8 cellular contexts compared by ENCODE assay signal in genomic region chr22:35839811-35840739, GRCh38.
A peak's percentile ranks its signal among the peaks of the same experiment; 100 is the strongest.
DNase-seq lines count a peak whose midpoint lies in the region; ATAC-seq and TF ChIP-seq lines count a peak whose summit lies in the region.

No MANE protein-coding gene starts in this region.

- peak; percentile 96 for DNase-seq in GM04504 (ENCODE audit: low read depth)
- DNase-seq in NCI-H2029 treated with DMSO at 0.1 percent for 48 hours (lab: John Stamatoyannopoulos, UW), result peak; percentile 73
- DNase-seq in globus pallidus (ENCODE audit: low spot score), result peak; percentile 61
- DNase-seq in non-pigmented ciliary epithelial cell (ENCODE audit: low read depth), result peak; percentile 94
- no peak for DNase-seq in stimulated activated CD4-positive, alpha-beta T cell treated with anti-CD3 and anti-CD28 coated beads, Interleukin-2, amount 100 ng/mL, for 24 hours

- ATAC-seq in activated T-helper 17 cell treated with anti-CD3 and anti-CD28 coated beads, Interleukin-2, amount 50 U/mL, for 72 hours (replicated peaks), result no peak
- ATAC-seq in GM19328 (IDR thresholded peaks at IDR 0.05; ENCODE audit: unreplicated experiment), result no peak

- no peak overlapping the region for H3K4me3 Mint-ChIP-seq in activated T-helper 17 cell treated with anti-CD3 and anti-CD28 coated beads, Interleukin-2, amount 50 U/mL, for 72 hours

- H3K4me1 Mint-ChIP-seq in activated T-helper 17 cell treated with anti-CD3 and anti-CD28 coated beads, Interleukin-2, amount 50 U/mL, for 72 hours, result peaks cover 13% of the 10 kb centered on the region

- no peak overlapping the region for H3K27ac Mint-ChIP-seq in activated T-helper 17 cell treated with anti-CD3 and anti-CD28 coated beads, Interleukin-2, amount 50 U/mL, for 72 hours

- H3K27ac ChIP-seq in VCaP, result peak overlapping the region; percentile 87

- no peaks in the 10 kb centered on the region for H3K36me3 Mint-ChIP-seq in activated T-helper 17 cell treated with anti-CD3 and anti-CD28 coated beads, Interleukin-2, amount 50 U/mL, for 72 hours (ENCODE audit: low read depth)

- H3K27me3 Mint-ChIP-seq in activated T-helper 17 cell treated with anti-CD3 and anti-CD28 coated beads, Interleukin-2, amount 50 U/mL, for 72 hours, result peaks cover 17% of the 10 kb centered on the region

- H3K9me3 Mint-ChIP-seq in activated T-helper 17 cell treated with anti-CD3 and anti-CD28 coated beads, Interleukin-2, amount 50 U/mL, for 72 hours, result no peaks in the 10 kb centered on the region

- TF ChIP-seq CTCF in VCaP (conservative IDR thresholded peaks at IDR 0.05), result no peak

Comparison
In these comparisons a context has a peak if more than half of its experiments do, and no peak if none do; other contexts are left out.
1. DNase-seq: peak in GM04504 (single experiment), NCI-H2029 treated with DMSO at 0.1 percent for 48 hours (single experiment), globus pallidus (single experiment) and non-pigmented ciliary epithelial cell (single experiment); none in stimulated activated CD4-positive, alpha-beta T cell treated with anti-CD3 and anti-CD28 coated beads, Interleukin-2, amount 100 ng/mL, for 24 hours (0 of 2).